1 cellular context compared by ENCODE assay signal in genomic region chr10:11742009-11742778, GRCh38.
TF ChIP-seq lines count a peak whose summit lies in the region.

Gene ECHDC3 (plus strand): TSS chr10:11742382. CDS start chr10:11742577, 195 bp downstream.

TF ChIP-seq in IMR-90, 13 proteins besides CTCF, POLR2A, EP300 and RAD21 (continued from another document):
- TF ChIP-seq USF2 (IDR thresholded peaks at IDR 0.05; ENCODE audit: low read depth, low read length), result no peak
- no peak for TF ChIP-seq RFX5 (IDR thresholded peaks at IDR 0.05; ENCODE audit: low read depth, low read length)
- no peak for TF ChIP-seq FOS (IDR thresholded peaks at IDR 0.05; ENCODE audit: low read depth, low read length)
- TF ChIP-seq MAFK (IDR thresholded peaks at IDR 0.05; ENCODE audit: low read depth, low read length), result no peak
- TF ChIP-seq MAZ (IDR thresholded peaks at IDR 0.05; ENCODE audit: borderline replicate concordance, low read depth, low read length), result no peak
